27 cellular contexts compared by ENCODE assay signal in the genomic region with DNA sequence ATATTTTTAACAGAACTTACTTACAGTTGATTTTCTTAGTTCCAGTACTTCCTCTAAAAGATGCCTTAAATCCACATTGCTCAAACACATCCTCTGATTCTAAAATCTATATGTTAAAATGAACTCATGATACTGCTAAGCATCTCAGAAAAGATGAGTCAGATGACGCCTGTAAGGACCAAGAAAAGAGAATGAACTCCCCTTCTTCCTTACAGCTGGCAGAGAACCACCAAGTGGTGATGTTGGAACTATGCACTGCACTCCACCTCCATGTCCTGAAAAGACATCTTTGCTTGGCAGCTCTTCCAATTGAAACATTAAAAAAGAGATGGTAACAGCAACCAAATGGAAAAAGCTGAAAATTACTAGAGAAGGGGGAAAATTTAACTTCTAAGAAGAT.
DNase-seq lines count a peak whose midpoint lies in the region; ATAC-seq and TF ChIP-seq lines count a peak whose summit lies in the region.
"Had no signal": no experiment of that assay in that cellular context is flagged by ENCODE, and none has a peak within 500 bp of the region (broad histone marks: within the 10 kb centered on the region; RNA-seq: fewer than 3 reads in every experiment).

No MANE protein-coding gene starts in this region.

- H3K23ac ChIP-seq in H9 (ENCODE audit: insufficient read length, low read depth, low read length) = no peak overlapping the region

- no peak overlapping the region for H3T11ph ChIP-seq in H9 (ENCODE audit: low read length)

- no peaks in the 10 kb centered on the region for H3K27me3 Mint-ChIP-seq in H9 (ENCODE audit: low read depth)

- no peak overlapping the region for H3K4me2 ChIP-seq in H9 (ENCODE audit: insufficient read depth, insufficient read length, low read length)
- H3K4me2 ChIP-seq in OCI-LY3 (ENCODE audit: low read length) = no peak overlapping the region
- H3K4me2 ChIP-seq: KMS-11, neural progenitor cell had no signal

- no peaks in the 10 kb centered on the region for H3K4me1 Mint-ChIP-seq in H9
- H3K4me1 Mint-ChIP-seq: CD4-positive, alpha-beta memory T cell had no signal

- H4K20me1 ChIP-seq in H9 (ENCODE audit: control insufficient read depth, insufficient read depth, insufficient read length) (no peaks in the 10 kb centered on the region), OCI-LY3 (ENCODE audit: insufficient read depth, low read length) (no peaks in the 10 kb centered on the region)

- no peak overlapping the region for H2BK15ac ChIP-seq in H9 (ENCODE audit: low read depth, low read length)

- no peaks in the 10 kb centered on the region for H3K9me3 ChIP-seq in A673 (ENCODE audit: low read depth, low read length, poor library complexity, severe bottlenecking)
- no peaks in the 10 kb centered on the region for H3K9me3 ChIP-seq in H9 (ENCODE audit: control insufficient read depth, low read depth, low read length)
- H3K9me3 ChIP-seq in OCI-LY3 (ENCODE audit: insufficient read depth, low read length) = no peaks in the 10 kb centered on the region
- no peaks in the 10 kb centered on the region for H3K9me3 ChIP-seq in mucosa of descending colon
- H3K9me3 ChIP-seq: adrenal gland, esophagus squamous epithelium, heart left ventricle, psoas muscle, thyroid gland had no signal

- no peak overlapping the region for H3K4me3 ChIP-seq in A673 (ENCODE audit: low read depth, low read length, poor library complexity, severe bottlenecking)
- no peak overlapping the region for H3K4me3 ChIP-seq in OCI-LY3 (ENCODE audit: low read length)
- no peak overlapping the region for H3K4me3 ChIP-seq in fibroblast of mammary gland (ENCODE audit: control insufficient read depth, low read depth, low read length)
- H3K4me3 ChIP-seq in mucosa of descending colon = no peak overlapping the region
- H3K4me3 ChIP-seq: adrenal gland, esophagus squamous epithelium, heart left ventricle, neural progenitor cell, psoas muscle, skin epidermis, thyroid gland had no signal

- no peak overlapping the region for H4K8ac ChIP-seq in H9 (replicated peaks; ENCODE audit: insufficient read length, low read depth, low read length)

- no peak overlapping the region for H2BK20ac ChIP-seq in H9 (ENCODE audit: low read depth, low read length, poor library complexity, severe bottlenecking)

- H2BK12ac ChIP-seq in H9 (ENCODE audit: insufficient read length, low read depth, low read length) = no peak overlapping the region

- no peak; the same call in 1 of the 2 replicates for TF ChIP-seq CTCF in A673 (conservative IDR thresholded peaks at IDR 0.05; ENCODE audit: low read depth, low read length)
- TF ChIP-seq CTCF in H9 (conservative IDR thresholded peaks at IDR 0.05) = 0 out of 3 replicates have a peak, but pooled peaks have one; percentile 14
- TF ChIP-seq CTCF in OCI-LY3 (IDR thresholded peaks at IDR 0.05; ENCODE audit: low read depth, low read length) = 0 out of 2 replicates have a peak, but pooled peaks have one; percentile 4
- no peak for TF ChIP-seq CTCF in fibroblast of mammary gland (conservative IDR thresholded peaks at IDR 0.05; ENCODE audit: control insufficient read depth, insufficient read depth, low read depth, low read length)
- TF ChIP-seq CTCF in mucosa of descending colon (IDR thresholded peaks at IDR 0.05) = no peak

- H2AK5ac ChIP-seq in H9 (ENCODE audit: insufficient read length, low read length) = no peak overlapping the region

- H3K79me2 ChIP-seq in H9 (ENCODE audit: insufficient read depth, low read length) (no peaks in the 10 kb centered on the region), OCI-LY3 (ENCODE audit: low read length) (no peaks in the 10 kb centered on the region)

- ATAC-seq in mucosa of descending colon (no peak), GM21526 (IDR thresholded peaks at IDR 0.05; ENCODE audit: low FRiP score, unreplicated experiment) (no peak), HG03108 (IDR thresholded peaks at IDR 0.05; ENCODE audit: unreplicated experiment) (no peak)
- ATAC-seq: heart left ventricle, left ventricle myocardium superior, psoas muscle, T-cell had no signal

- no peak overlapping the region for H2BK120ac ChIP-seq in H9 (ENCODE audit: low read depth, low read length, poor library complexity, severe bottlenecking)

- H3K79me1 ChIP-seq in H9 (ENCODE audit: insufficient read depth, low read depth, low read length, poor library complexity, severe bottlenecking) = no peaks in the 10 kb centered on the region

- peak; percentile 36 for DNase-seq in A673 (ENCODE audit: low spot score)
- DNase-seq in H9 = no peak
- DNase-seq in fibroblast of mammary gland (ENCODE audit: low read depth) = peak; percentile 18
- no peak for DNase-seq in mucosa of descending colon
- no peak for DNase-seq in D341Med (ENCODE audit: low spot score)
- DNase-seq: activated CD4-positive, alpha-beta T cell treated with anti-CD3 and anti-CD28 coated beads, Interleukin-2, amount 10 ng/mL, durations not matched to agents 24 days and 14 days; activated effector memory CD4-positive, alpha-beta T cell treated with Interleukin-2 at 50 U/mL for 16 hours; adrenal gland; CD4-positive, alpha-beta memory T cell; DMS53; esophagus squamous epithelium; heart left ventricle; left ventricle myocardium superior; NCI-H1105 treated with DMSO at 0.1 percent for 48 hours; NCI-H2081 treated with DMSO at 0.1 percent for 48 hours; NCI-H510A; psoas muscle; stimulated activated CD4-positive, alpha-beta T cell treated with anti-CD3 and anti-CD28 coated beads, Interleukin-2, amount 100 ng/mL, for 24 hours; stimulated activated naive CD4-positive, alpha-beta T cell; T-cell; thyroid gland had no signal

- H3K4me1 ChIP-seq in A673 (ENCODE audit: insufficient read depth, low read length, poor library complexity, severe bottlenecking) (peaks cover 14% of the 10 kb centered on the region), H9 (ENCODE audit: insufficient read depth, low read length) (no peaks in the 10 kb centered on the region), OCI-LY3 (ENCODE audit: low read length) (no peaks in the 10 kb centered on the region), mucosa of descending colon (ENCODE audit: low read depth) (no peaks in the 10 kb centered on the region)
- H3K4me1 ChIP-seq: adrenal gland, esophagus squamous epithelium, heart left ventricle, neural progenitor cell, psoas muscle, thyroid gland had no signal

- H4K91ac ChIP-seq in H9 (ENCODE audit: insufficient read length, low read depth, low read length) = no peak overlapping the region

- H3K56ac ChIP-seq in H9 (ENCODE audit: insufficient read length, low read depth, low read length) = no peak overlapping the region

- H2AFZ ChIP-seq in H9 (ENCODE audit: low read length) (no peak overlapping the region), OCI-LY3 (ENCODE audit: low read depth, low read length) (no peak overlapping the region)
- H2AFZ ChIP-seq: neural progenitor cell had no signal

- H3K27ac Mint-ChIP-seq in H9 = no peak overlapping the region
- H3K27ac Mint-ChIP-seq: activated CD4-positive, alpha-beta T cell treated with anti-CD3 and anti-CD28 coated beads, Interleukin-2, amount 10 ng/mL, durations not matched to agents 24 days and 14 days; CD4-positive, alpha-beta memory T cell; neural progenitor cell; T-cell had no signal

- no peak overlapping the region for H3K4ac ChIP-seq in H9 (ENCODE audit: low read depth, low read length)

- H4K5ac ChIP-seq in H9 (ENCODE audit: insufficient read length, low read depth, low read length) = no peak overlapping the region

- no peak overlapping the region for H2BK5ac ChIP-seq in H9 (ENCODE audit: insufficient read length, low read length)

- WGBS in H9 (ENCODE audit: extremely low coverage, insufficient read length, low lambda C conversion rate) = no CpG with 5 or more reads among the region's 1 CpG

- H3K14ac ChIP-seq in H9 (ENCODE audit: insufficient read depth, low read length) = no peak overlapping the region

- no TSS peak for BruUV-seq in A673 (replicated peaks; lab: Mats Ljungman, UMichigan)

- H3K27ac ChIP-seq in A673 (ENCODE audit: low read depth, low read length, poor library complexity, severe bottlenecking) (no peak overlapping the region), H9 (ENCODE audit: insufficient read length, low read depth, low read length) (no peak overlapping the region), OCI-LY3 (ENCODE audit: low read length) (no peak overlapping the region)
- H3K27ac ChIP-seq: adrenal gland, esophagus squamous epithelium, heart left ventricle, KMS-11, neural progenitor cell, psoas muscle, skin epidermis, thyroid gland had no signal

- H3K4me3 Mint-ChIP-seq in H9 = no peak overlapping the region
- H3K4me3 Mint-ChIP-seq: activated CD4-positive, alpha-beta T cell treated with anti-CD3 and anti-CD28 coated beads, Interleukin-2, amount 10 ng/mL, durations not matched to agents 24 days and 14 days; CD4-positive, alpha-beta memory T cell; neural progenitor cell; T-cell had no signal

- H3K23me2 ChIP-seq in H9 (ENCODE audit: insufficient read length, low read depth, low read length, poor library complexity, severe bottlenecking) = no peaks in the 10 kb centered on the region

- no peaks in the 10 kb centered on the region for H3K9me3 Mint-ChIP-seq in H9
- H3K9me3 Mint-ChIP-seq: activated CD4-positive, alpha-beta T cell treated with anti-CD3 and anti-CD28 coated beads, Interleukin-2, amount 10 ng/mL, durations not matched to agents 24 days and 14 days; neural progenitor cell; T-cell had no signal

- intact Hi-C loops in A673 (cut with micrococcal nuclease; ENCODE audit: unreplicated experiment) = no loop called here
- intact Hi-C loops in mucosa of descending colon (cut with DNase I, micrococcal nuclease) = no loop called here

- no peaks in the 10 kb centered on the region for H3K36me3 Mint-ChIP-seq in H9 (ENCODE audit: insufficient read depth in 1 of 3, low read depth in 3 of 3)
- H3K36me3 Mint-ChIP-seq: CD4-positive, alpha-beta memory T cell; neural progenitor cell; T-cell had no signal

- H3K9ac ChIP-seq in H9 (ENCODE audit: extremely low read depth, insufficient read length, low read length) (no peak overlapping the region), OCI-LY3 (ENCODE audit: low read length) (no peak overlapping the region)
- H3K9ac ChIP-seq: KMS-11, neural progenitor cell had no signal

- H3K27me3 ChIP-seq in A673 (replicated peaks; ENCODE audit: insufficient read depth, low read depth, low read length, poor library complexity) = no peaks in the 10 kb centered on the region
- H3K27me3 ChIP-seq in H9 (ENCODE audit: insufficient read depth, low read length) = no peaks in the 10 kb centered on the region
- H3K27me3 ChIP-seq in OCI-LY3 (ENCODE audit: low read depth, low read length) = no peaks in the 10 kb centered on the region
- H3K27me3 ChIP-seq: adrenal gland, esophagus squamous epithelium, heart left ventricle, neural progenitor cell, thyroid gland had no signal

- H3K18ac ChIP-seq in H9 (ENCODE audit: insufficient read length, low read depth, low read length) = no peak overlapping the region

- POLR2A ChIA-PET in A673 (lab: Charles Lee; ENCODE audit: low non-redundant PET) = no interaction called here

- CTCF ChIA-PET in A673 (lab: Charles Lee) = no interaction called here

- H3K36me3 ChIP-seq in A673 (ENCODE audit: insufficient read depth, low read length, poor library complexity, severe bottlenecking) = no peaks in the 10 kb centered on the region
- H3K36me3 ChIP-seq in OCI-LY3 (replicated peaks; ENCODE audit: low read depth, low read length) = no peaks in the 10 kb centered on the region
- H3K36me3 ChIP-seq in mucosa of descending colon (ENCODE audit: low read depth) = no peaks in the 10 kb centered on the region
- H3K36me3 ChIP-seq: adrenal gland, esophagus squamous epithelium, heart left ventricle, neural progenitor cell, thyroid gland had no signal

Comparison
In these comparisons a context has a peak if more than half of its experiments do, and no peak if none do; other contexts are left out.
1. DNase-seq: peak in A673 (single experiment) and fibroblast of mammary gland (single experiment); none in H9 (single experiment), mucosa of descending colon (0 of 3) and D341Med (single experiment).
2. CTCF ChIP-seq: peak in H9 (single experiment) and OCI-LY3 (single experiment); none in A673 (single experiment), fibroblast of mammary gland (single experiment) and mucosa of descending colon (single experiment).